Comparison of ENCODE assay signal across 1 cellular context in genomic region chr11:34235189-34235588, GRCh38.
TF ChIP-seq lines count a peak whose summit lies in the region.

No MANE protein-coding gene starts in this region.

TF ChIP-seq in GM12878, 131 proteins besides CTCF, POLR2A, EP300 and RAD21 (continued from another document):
- TF ChIP-seq SMC3 (IDR thresholded peaks at IDR 0.05; ENCODE audit: borderline replicate concordance, low read length) (no peak), RUNX3 (IDR thresholded peaks at IDR 0.05; ENCODE audit: low read length) (peak; percentile 99), ZNF217 (IDR thresholded peaks at IDR 0.05) (peak; percentile 74), ELK1 (IDR thresholded peaks at IDR 0.05; ENCODE audit: low read depth, low read length) (no peak), BCL3 (IDR thresholded peaks at IDR 0.05; ENCODE audit: borderline replicate concordance, insufficient read depth, low read depth, low read length, poor library complexity, severe bottlenecking) (peak; percentile 85), SMARCA5 (IDR thresholded peaks at IDR 0.05) (no peak), IRF4 (IDR thresholded peaks at IDR 0.05; ENCODE audit: low read depth, low read length) (peak; percentile 92), ZBTB11 (CRISPR knock-in tag; IDR thresholded peaks at IDR 0.05) (no peak), NKRF (conservative IDR thresholded peaks at IDR 0.05) (no peak), RBBP5 (conservative IDR thresholded peaks at IDR 0.05) (no peak), ZBED1 (IDR thresholded peaks at IDR 0.05; ENCODE audit: borderline replicate concordance) (peak; percentile 86; the same call in 1 of the 2 replicates), FOXM1 (IDR thresholded peaks at IDR 0.05; ENCODE audit: low read depth, low read length) (peak; percentile 91), CREM (IDR thresholded peaks at IDR 0.05; ENCODE audit: low read depth) (peak; percentile 74; the same call in 1 of the 2 replicates), POU2F2 (IDR thresholded peaks at IDR 0.05; ENCODE audit: borderline replicate concordance, low read depth, low read length) (0 out of 3 replicates have a peak, but pooled peaks have one; percentile 34), MEF2B (IDR thresholded peaks at IDR 0.05; ENCODE audit: partially characterized antibody, poor library complexity, severe bottlenecking) (peak; percentile 39), SKIL (IDR thresholded peaks at IDR 0.05; ENCODE audit: low read depth, poor library complexity, severe bottlenecking) (peak; percentile 94), CBFB (IDR thresholded peaks at IDR 0.05; ENCODE audit: low read depth) (peak; percentile 90), CREB1 (IDR thresholded peaks at IDR 0.05; ENCODE audit: low read depth) (0 out of 2 replicates have a peak, but pooled peaks have one; percentile 35), IKZF1 (conservative IDR thresholded peaks at IDR 0.05) (peak; percentile 67), MTA3 (IDR thresholded peaks at IDR 0.05; ENCODE audit: borderline replicate concordance, low read length) (peak; percentile 98), ATF2 (IDR thresholded peaks at IDR 0.05; ENCODE audit: low read length) (peak; percentile 90), TCF7 (IDR thresholded peaks at IDR 0.05; ENCODE audit: borderline replicate concordance) (peak; percentile 94), ZNF24 (IDR thresholded peaks at IDR 0.05) (peak; percentile 56), PBX3 (IDR thresholded peaks at IDR 0.05; ENCODE audit: insufficient replicate concordance, low read depth, low read length) (no peak), JUNB (IDR thresholded peaks at IDR 0.05) (peak; percentile 97), DPF2 (IDR thresholded peaks at IDR 0.05) (peak; percentile 62; the same call in 1 of the 2 replicates), CEBPB (IDR thresholded peaks at IDR 0.05; ENCODE audit: borderline replicate concordance in 1 of 2, low read depth in 2 of 2, low read length in 2 of 2) (peak in 1 of 2 experiments; percentile 89; a peak in 2 of 4 replicates), ZSCAN29 (IDR thresholded peaks at IDR 0.05) (0 out of 2 replicates have a peak, but pooled peaks have one; percentile 36), JUND (IDR thresholded peaks at IDR 0.05; ENCODE audit: low read depth, low read length) (no peak; the same call in 1 of the 2 replicates), ATF7 (IDR thresholded peaks at IDR 0.05; ENCODE audit: low read depth) (no peak; the same call in 1 of the 2 replicates), STAT3 (IDR thresholded peaks at IDR 0.05; ENCODE audit: low read depth, low read length) (0 out of 2 replicates have a peak, but pooled peaks have one; percentile 56), SPI1 (IDR thresholded peaks at IDR 0.05; ENCODE audit: borderline replicate concordance, insufficient read depth, low read depth, low read length) (peak; percentile 26; the same call in 1 of the 2 replicates), NR2C1 (IDR thresholded peaks at IDR 0.05) (peak; percentile 34; the same call in 1 of the 2 replicates), ASH2L (IDR thresholded peaks at IDR 0.05; ENCODE audit: borderline replicate concordance, low read depth) (no peak)
TF ChIP-seq in GM12878: peak in this region for 37.
